ENCODE assay signal across 21 cellular contexts in genomic region chr3:9130318-9131110, GRCh38.
DNase-seq lines count a peak whose midpoint lies in the region; ATAC-seq and TF ChIP-seq lines count a peak whose summit lies in the region.
"Had no signal": no experiment of that assay in that cellular context is flagged by ENCODE, and none has a peak within 500 bp of the region (broad histone marks: within the 10 kb centered on the region; RNA-seq: fewer than 3 reads in every experiment).

No MANE protein-coding gene starts in this region.

- H3K27me3 ChIP-seq in BE2C = no peaks in the 10 kb centered on the region
- no peaks in the 10 kb centered on the region for H3K27me3 ChIP-seq in foreskin keratinocyte
- H3K27me3 ChIP-seq: BLaER1, brain microvascular endothelial cell, heart left ventricle, testis had no signal

- no peaks in the 10 kb centered on the region for H3K36me3 ChIP-seq in BE2C
- H3K36me3 ChIP-seq in HEK293 (ENCODE audit: control insufficient read depth in 2 of 2, insufficient read depth in 1 of 2, low read length in 2 of 2) = no peaks in the 10 kb centered on the region
- H3K36me3 ChIP-seq in SK-N-MC (ENCODE audit: insufficient read depth, low read length) = no peaks in the 10 kb centered on the region
- H3K36me3 ChIP-seq: BLaER1, brain microvascular endothelial cell, heart left ventricle, prostate gland, WERI-Rb-1 had no signal

- DNase-seq in BE2C (peak; percentile 33), SK-N-MC (ENCODE audit: low read depth, low spot score) (peak; percentile 12), foreskin keratinocyte (no peak), immature natural killer cell (no peak), OCI-M1 (lab: John Stamatoyannopoulos, UW) (no peak)
- DNase-seq: activated CD8-positive, alpha-beta T cell treated with anti-CD3 and anti-CD28 coated beads, Interleukin-2, amount 10 ng/mL, durations not matched to agents 7 days and 5 days; activated naive CD8-positive, alpha-beta T cell treated with anti-CD3 and anti-CD28 coated beads for 36 hours; activated T-cell treated with anti-CD3 and anti-CD28 coated beads, Interleukin-2, amount 50 U/mL, for 72 hours; brain microvascular endothelial cell; heart left ventricle; HFFc6; NCI-H187 treated with DMSO at 0.1 percent for 48 hours; NCI-H526 treated with DMSO at 0.1 percent for 48 hours; nephron progenitor cell; testis; WERI-Rb-1 had no signal

- no peak overlapping the region for H3K4me3 Mint-ChIP-seq in immature natural killer cell
- H3K4me3 Mint-ChIP-seq: activated CD8-positive, alpha-beta T cell treated with anti-CD3 and anti-CD28 coated beads, Interleukin-2, amount 10 ng/mL, durations not matched to agents 7 days and 5 days; activated naive CD8-positive, alpha-beta T cell treated with anti-CD3 and anti-CD28 coated beads for 36 hours; activated T-cell treated with anti-CD3 and anti-CD28 coated beads, Interleukin-2, amount 50 U/mL, for 72 hours; HFFc6; memory B cell; nephron progenitor cell had no signal

- H3K27ac Mint-ChIP-seq in immature natural killer cell = no peak overlapping the region
- H3K27ac Mint-ChIP-seq: activated CD8-positive, alpha-beta T cell treated with anti-CD3 and anti-CD28 coated beads, Interleukin-2, amount 10 ng/mL, durations not matched to agents 7 days and 5 days; activated naive CD8-positive, alpha-beta T cell treated with anti-CD3 and anti-CD28 coated beads for 36 hours; activated T-cell treated with anti-CD3 and anti-CD28 coated beads, Interleukin-2, amount 50 U/mL, for 72 hours; HFFc6; memory B cell; nephron progenitor cell had no signal

- H3K9me3 ChIP-seq in BE2C (no peaks in the 10 kb centered on the region), HEK293 (ENCODE audit: control insufficient read depth, insufficient read depth, low read depth, low read length) (no peaks in the 10 kb centered on the region), SK-N-MC (ENCODE audit: low read depth, low read length) (no peaks in the 10 kb centered on the region)
- H3K9me3 ChIP-seq: BLaER1, heart left ventricle, prostate gland, testis had no signal

- H3K9me3 Mint-ChIP-seq in immature natural killer cell = peaks cover 0 to 2% (median 0%) of the 10 kb centered on the region in 6 donors
- H3K9me3 Mint-ChIP-seq: activated naive CD8-positive, alpha-beta T cell treated with anti-CD3 and anti-CD28 coated beads for 36 hours; activated T-cell treated with anti-CD3 and anti-CD28 coated beads, Interleukin-2, amount 50 U/mL, for 72 hours; HFFc6; memory B cell; nephron progenitor cell had no signal

- H3K4me1 ChIP-seq in BE2C (no peaks in the 10 kb centered on the region), HEK293 (ENCODE audit: control insufficient read depth, insufficient read depth, low read length) (peaks cover 8% of the 10 kb centered on the region), foreskin keratinocyte (peaks cover 6% of the 10 kb centered on the region)
- H3K4me1 ChIP-seq: BLaER1, prostate gland had no signal

- H3K4me1 Mint-ChIP-seq in immature natural killer cell = no peaks in the 10 kb centered on the region
- H3K4me1 Mint-ChIP-seq: activated naive CD8-positive, alpha-beta T cell treated with anti-CD3 and anti-CD28 coated beads for 36 hours; memory B cell had no signal

- no peak overlapping the region for H3K9ac ChIP-seq in SK-N-MC (ENCODE audit: insufficient read length)
- H3K9ac ChIP-seq: BLaER1 had no signal

- POLR2A ChIA-PET in HEK293 (lab: Yijun Ruan, JAX) = no interaction called here

- TF ChIP-seq CTCF in BE2C (IDR thresholded peaks at IDR 0.05; ENCODE audit: low read depth, low read length) (no peak), HEK293 (tag by site-specific recombination; IDR thresholded peaks at IDR 0.05) (no peak), foreskin keratinocyte (conservative IDR thresholded peaks at IDR 0.05) (no peak)

- H3K4me3 ChIP-seq in BE2C (ENCODE audit: low read depth, low read length) (no peak overlapping the region), HEK293 (ENCODE audit: low read depth, low read length) (no peak overlapping the region), SK-N-MC (no peak overlapping the region)
- H3K4me3 ChIP-seq: BLaER1, heart left ventricle, prostate gland, testis had no signal

- no peaks in the 10 kb centered on the region for H3K36me3 Mint-ChIP-seq in immature natural killer cell
- H3K36me3 Mint-ChIP-seq: activated naive CD8-positive, alpha-beta T cell treated with anti-CD3 and anti-CD28 coated beads for 36 hours; memory B cell had no signal

- H3K27ac ChIP-seq in HEK293 (ENCODE audit: extremely low read depth, low read depth, low read length) = no peak overlapping the region
- H3K27ac ChIP-seq in SK-N-MC = no peak overlapping the region
- H3K27ac ChIP-seq in foreskin keratinocyte = no peak overlapping the region
- H3K27ac ChIP-seq: BLaER1, brain microvascular endothelial cell, heart left ventricle, prostate gland, testis, WERI-Rb-1 had no signal

- ATAC-seq in foreskin keratinocyte = peak; percentile 33
- no peak for ATAC-seq in HG02623 (IDR thresholded peaks at IDR 0.05; ENCODE audit: unreplicated experiment)
- ATAC-seq: activated CD8-positive, alpha-beta T cell treated with anti-CD3 and anti-CD28 coated beads, Interleukin-2, amount 10 ng/mL, durations not matched to agents 7 days and 5 days; activated T-cell treated with anti-CD3 and anti-CD28 coated beads, Interleukin-2, amount 50 U/mL, for 72 hours had no signal

- peaks cover 0 to 6% (median 4%) of the 10 kb centered on the region in 3 donors for H3K27me3 Mint-ChIP-seq in immature natural killer cell (ENCODE audit: low read depth in 3 of 3)

- CTCF ChIA-PET in HEK293 (lab: Yijun Ruan, JAX) = no interaction called here

TF ChIP-seq in HEK293, 187 proteins besides CTCF, POLR2A, EP300 and RAD21 (continues in another document):
- TF ChIP-seq, protein P1, sequence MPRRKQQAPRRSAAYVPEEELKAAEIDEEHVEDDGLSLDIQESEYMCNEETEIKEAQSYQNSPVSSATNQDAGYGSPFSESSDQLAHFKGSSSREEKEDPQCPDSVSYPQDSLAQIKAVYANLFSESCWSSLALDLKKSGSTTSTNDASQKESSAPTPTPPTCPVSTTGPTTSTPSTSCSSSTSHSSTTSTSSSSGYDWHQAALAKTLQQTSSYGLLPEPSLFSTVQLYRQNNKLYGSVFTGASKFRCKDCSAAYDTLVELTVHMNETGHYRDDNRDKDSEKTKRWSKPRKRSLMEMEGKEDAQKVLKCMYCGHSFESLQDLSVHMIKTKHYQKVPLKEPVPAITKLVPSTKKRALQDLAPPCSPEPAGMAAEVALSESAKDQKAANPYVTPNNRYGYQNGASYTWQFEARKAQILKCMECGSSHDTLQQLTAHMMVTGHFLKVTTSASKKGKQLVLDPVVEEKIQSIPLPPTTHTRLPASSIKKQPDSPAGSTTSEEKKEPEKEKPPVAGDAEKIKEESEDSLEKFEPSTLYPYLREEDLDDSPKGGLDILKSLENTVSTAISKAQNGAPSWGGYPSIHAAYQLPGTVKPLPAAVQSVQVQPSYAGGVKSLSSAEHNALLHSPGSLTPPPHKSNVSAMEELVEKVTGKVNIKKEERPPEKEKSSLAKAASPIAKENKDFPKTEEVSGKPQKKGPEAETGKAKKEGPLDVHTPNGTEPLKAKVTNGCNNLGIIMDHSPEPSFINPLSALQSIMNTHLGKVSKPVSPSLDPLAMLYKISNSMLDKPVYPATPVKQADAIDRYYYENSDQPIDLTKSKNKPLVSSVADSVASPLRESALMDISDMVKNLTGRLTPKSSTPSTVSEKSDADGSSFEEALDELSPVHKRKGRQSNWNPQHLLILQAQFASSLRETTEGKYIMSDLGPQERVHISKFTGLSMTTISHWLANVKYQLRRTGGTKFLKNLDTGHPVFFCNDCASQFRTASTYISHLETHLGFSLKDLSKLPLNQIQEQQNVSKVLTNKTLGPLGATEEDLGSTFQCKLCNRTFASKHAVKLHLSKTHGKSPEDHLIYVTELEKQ (tag by site-specific recombination; IDR thresholded peaks at IDR 0.05; ENCODE audit: borderline replicate concordance) = peak; percentile 11; the same call in 1 of the 2 replicates
- peak; percentile 92 for TF ChIP-seq ZNF18 (tag by site-specific recombination; IDR thresholded peaks at IDR 0.05)
- TF ChIP-seq ZNF621 (tag by site-specific recombination; IDR thresholded peaks at IDR 0.05) = no peak
- TF ChIP-seq, protein P2, sequence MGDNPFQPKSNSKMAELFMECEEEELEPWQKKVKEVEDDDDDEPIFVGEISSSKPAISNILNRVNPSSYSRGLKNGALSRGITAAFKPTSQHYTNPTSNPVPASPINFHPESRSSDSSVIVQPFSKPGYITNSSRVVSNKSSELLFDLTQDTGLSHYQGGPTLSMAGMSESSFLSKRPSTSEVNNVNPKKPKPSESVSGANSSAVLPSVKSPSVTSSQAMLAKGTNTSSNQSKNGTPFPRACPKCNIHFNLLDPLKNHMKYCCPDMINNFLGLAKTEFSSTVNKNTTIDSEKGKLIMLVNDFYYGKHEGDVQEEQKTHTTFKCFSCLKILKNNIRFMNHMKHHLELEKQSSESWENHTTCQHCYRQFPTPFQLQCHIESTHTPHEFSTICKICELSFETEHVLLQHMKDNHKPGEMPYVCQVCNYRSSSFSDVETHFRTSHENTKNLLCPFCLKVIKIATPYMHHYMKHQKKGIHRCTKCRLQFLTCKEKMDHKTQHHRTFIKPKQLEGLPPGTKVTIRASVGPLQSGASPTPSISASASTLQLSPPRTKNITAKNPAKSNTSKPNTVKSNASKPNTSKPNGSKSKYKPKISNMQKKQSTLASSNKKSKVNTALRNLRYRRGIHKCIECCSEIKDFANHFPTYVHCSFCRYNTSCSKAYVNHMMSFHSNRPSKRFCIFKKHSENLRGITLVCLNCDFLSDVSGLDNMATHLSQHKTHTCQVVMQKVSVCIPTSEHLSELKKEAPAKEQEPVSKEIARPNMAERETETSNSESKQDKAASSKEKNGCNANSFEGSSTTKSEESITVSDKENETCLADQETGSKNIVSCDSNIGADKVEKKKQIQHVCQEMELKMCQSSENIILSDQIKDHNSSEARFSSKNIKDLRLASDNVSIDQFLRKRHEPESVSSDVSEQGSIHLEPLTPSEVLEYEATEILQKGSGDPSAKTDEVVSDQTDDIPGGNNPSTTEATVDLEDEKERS (tag by site-specific recombination; IDR thresholded peaks at IDR 0.05) = no peak
- TF ChIP-seq HOXD13 (CRISPR knock-in tag; IDR thresholded peaks at IDR 0.05; ENCODE audit: borderline replicate concordance) = no peak
- no peak for TF ChIP-seq ZNF24 (tag by site-specific recombination; IDR thresholded peaks at IDR 0.05)
- peak; percentile 49 for TF ChIP-seq SCRT2 (tag by site-specific recombination; IDR thresholded peaks at IDR 0.05)

Comparison
In these comparisons a context has a peak if more than half of its experiments do, and no peak if none do; other contexts are left out.
1. DNase-seq: peak in BE2C (single experiment) and SK-N-MC (single experiment); none in foreskin keratinocyte (0 of 2), immature natural killer cell (0 of 3) and OCI-M1 (single experiment).